18 cellular contexts compared by ENCODE assay signal in the genomic region with DNA sequence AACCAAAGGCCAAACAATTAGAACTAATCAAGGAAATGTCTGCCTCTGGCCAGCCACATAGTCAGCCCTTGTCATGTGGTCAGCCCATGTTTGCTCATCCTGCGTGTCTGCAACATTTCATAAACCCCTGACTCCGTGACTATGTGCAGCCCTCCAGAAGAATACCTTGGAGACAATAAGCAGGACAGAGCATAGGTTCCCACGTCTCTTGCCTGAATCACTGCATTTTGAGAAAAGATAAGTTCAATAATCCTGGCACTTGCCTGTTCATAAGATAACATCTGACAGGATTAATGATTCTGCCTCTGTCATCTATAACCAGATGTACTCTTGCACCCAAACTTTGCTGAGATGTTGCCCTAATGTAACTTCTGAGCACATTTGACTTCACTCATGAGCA.
DNase-seq lines count a peak whose midpoint lies in the region; ATAC-seq, FAIRE-seq and TF ChIP-seq lines count a peak whose summit lies in the region.
"Had no signal": no experiment of that assay in that cellular context is flagged by ENCODE, and none has a peak within 500 bp of the region (broad histone marks: within the 10 kb centered on the region; RNA-seq: fewer than 3 reads in every experiment).

No MANE protein-coding gene starts in this region.

- H3K4me2 ChIP-seq in mammary epithelial cell (ENCODE audit: insufficient read depth, low read depth, low read length) (no peak overlapping the region), K562 (ENCODE audit: insufficient read depth, low read length) (no peak overlapping the region), smooth muscle cell (no peak overlapping the region)

- 48% methylated on average over 3 of the region's 3 CpGs for WGBS in mammary epithelial cell (ENCODE audit: low coverage, missing lambda C conversion rate)
- 0% methylated on average over 3 of the region's 3 CpGs for WGBS in K562 (ENCODE audit: insufficient coverage, low coverage, missing lambda C conversion rate)
- WGBS in smooth muscle cell (ENCODE audit: low lambda C conversion rate), result 25% methylated on average over 3 of the region's 3 CpGs

- H3F3A ChIP-seq in smooth muscle cell (ENCODE audit: low read depth), result peaks cover 6% of the 10 kb centered on the region

- H3K27me3 ChIP-seq in mammary epithelial cell (ENCODE audit: insufficient read depth, low read length) (no peaks in the 10 kb centered on the region), K562 (ENCODE audit: control insufficient read depth in 2 of 2, insufficient read depth in 2 of 2, low read length in 2 of 2) (peaks cover 0 to 4% of the 10 kb centered on the region in 2 experiments; a peak in 1 of 5 replicates), smooth muscle cell (ENCODE audit: low read depth) (no peaks in the 10 kb centered on the region)

- no peak overlapping the region for H3K4me3 Mint-ChIP-seq in MCF 10A (ENCODE audit: unreplicated experiment)
- H3K4me3 Mint-ChIP-seq: B cell; CD4-positive, CD25-positive, alpha-beta regulatory T cell; CD8-positive, alpha-beta memory T cell had no signal

- H3K27ac Mint-ChIP-seq in MCF 10A (ENCODE audit: low read depth, unreplicated experiment), result no peak overlapping the region
- H3K27ac Mint-ChIP-seq: B cell; CD4-positive, CD25-positive, alpha-beta regulatory T cell had no signal

- intact Hi-C loops in mammary epithelial cell (cut with micrococcal nuclease) (no loop called here), MCF 10A (cut with micrococcal nuclease) (no loop called here), K562 (cut with micrococcal nuclease) (no loop called here)

- CTCF ChIA-PET in mammary epithelial cell (lab: Charles Lee; ENCODE audit: low non-redundant PET) (no interaction called here), MCF 10A (lab: Yijun Ruan, JAX) (interaction anchor here (0.6 kb wide), 1 partner anchor 420 kb away, joined by 4 read pairs; no protein-coding TSS in a partner anchor), K562 (lab: Yijun Ruan, JAX; ENCODE audit: low intra/inter-chr PET ratio) (no interaction called here)

- H3K79me2 ChIP-seq in mammary epithelial cell (ENCODE audit: insufficient read depth, low read length) (no peaks in the 10 kb centered on the region), K562 (ENCODE audit: control insufficient read depth, insufficient read depth, low read length) (no peaks in the 10 kb centered on the region), smooth muscle cell (ENCODE audit: low read depth) (no peaks in the 10 kb centered on the region)

- H3K9ac ChIP-seq in mammary epithelial cell (ENCODE audit: insufficient read depth, low read length), result no peak overlapping the region
- H3K9ac ChIP-seq in K562 (ENCODE audit: insufficient read depth in 1 of 2, low read depth in 2 of 2, low read length in 2 of 2), result no peak overlapping the region
- H3K9ac ChIP-seq in smooth muscle cell (ENCODE audit: low read depth), result no peak overlapping the region

- H3K36me3 Mint-ChIP-seq in MCF 10A (ENCODE audit: insufficient read depth, unreplicated experiment), result no peaks in the 10 kb centered on the region
- H3K36me3 Mint-ChIP-seq: CD4-positive, CD25-positive, alpha-beta regulatory T cell; CD8-positive, alpha-beta memory T cell had no signal

- H3K4me3 ChIP-seq in mammary epithelial cell (replicated peaks in 1 of 3; ENCODE audit: insufficient read depth in 1 of 3, low read depth in 2 of 3, low read length in 3 of 3) (no peak overlapping the region), K562 (no peak overlapping the region), smooth muscle cell (no peak overlapping the region)
- H3K4me3 ChIP-seq: HAP-1 had no signal

- H3K9me3 Mint-ChIP-seq in MCF 10A (ENCODE audit: unreplicated experiment), result no peaks in the 10 kb centered on the region
- H3K9me3 Mint-ChIP-seq: CD8-positive, alpha-beta memory T cell had no signal

- no peak for TF ChIP-seq EP300 in K562 (IDR thresholded peaks at IDR 0.05; ENCODE audit: low read length)

- H3K36me3 ChIP-seq in mammary epithelial cell (ENCODE audit: insufficient read depth, low read length), result no peaks in the 10 kb centered on the region
- H3K36me3 ChIP-seq in K562 (ENCODE audit: control insufficient read depth, insufficient read depth, low read length), result no peaks in the 10 kb centered on the region
- H3K36me3 ChIP-seq in smooth muscle cell (ENCODE audit: low read depth), result no peaks in the 10 kb centered on the region
- H3K36me3 ChIP-seq: HAP-1 had no signal

- DNase-seq in mammary epithelial cell, result no peak
- no peak for DNase-seq in MCF 10A (ENCODE audit: unreplicated experiment)
- peak; percentile 90 for DNase-seq in SK-N-DZ (ENCODE audit: low spot score)
- no peak for DNase-seq in K562 (ENCODE audit: extremely low read depth in 1 of 4, low spot score in 3 of 4)
- DNase-seq in smooth muscle cell (lab: John Stamatoyannopoulos, UW; ENCODE audit: unreplicated experiment), result no peak
- no peak for DNase-seq in GM19239 (ENCODE audit: insufficient read length, low spot score)
- DNase-seq: C1 segment of cervical spinal cord; CD4-positive, CD25-positive, alpha-beta regulatory T cell; CD8-positive, alpha-beta memory T cell; COR-L47; DMS 273 treated with DMSO at 0.1 percent for 48 hours; DMS53 had no signal

- H3K27ac ChIP-seq in mammary epithelial cell (ENCODE audit: insufficient read depth, low read depth, low read length), result no peak overlapping the region
- H3K27ac ChIP-seq in K562 (ENCODE audit: extremely low read depth, low read depth, low read length), result no peak overlapping the region
- no peak overlapping the region for H3K27ac ChIP-seq in smooth muscle cell (ENCODE audit: low read depth)

- POLR2A ChIA-PET in MCF 10A (lab: Yijun Ruan, JAX) (no interaction called here), K562 (lab: Yijun Ruan, JAX) (no interaction called here)

- TF ChIP-seq CTCF in mammary epithelial cell (conservative IDR thresholded peaks at IDR 0.05 in 1 of 2, IDR thresholded peaks at IDR 0.05 in 1 of 2; ENCODE audit: extremely low read depth in 1 of 2, insufficient read depth in 1 of 2, low read depth in 1 of 2, low read length in 2 of 2) (no peak), MCF 10A (IDR thresholded peaks at IDR 0.05; ENCODE audit: unreplicated experiment) (no peak), K562 (IDR thresholded peaks at IDR 0.05 in 2 of 3, conservative IDR thresholded peaks at IDR 0.05 in 1 of 3; ENCODE audit: insufficient read depth in 2 of 3, low read depth in 1 of 3, low read length in 3 of 3) (no peak), smooth muscle cell (IDR thresholded peaks at IDR 0.05; ENCODE audit: borderline replicate concordance, insufficient read depth, poor library complexity, severe bottlenecking) (no peak)

- BruUV-seq in mammary epithelial cell (replicated peaks; lab: Mats Ljungman, UMichigan) (no TSS peak), MCF 10A (replicated peaks; lab: Mats Ljungman, UMichigan) (no TSS peak), K562 (replicated peaks; lab: Mats Ljungman, UMichigan) (no TSS peak)

- H2AFZ ChIP-seq in mammary epithelial cell (ENCODE audit: low read depth, low read length) (peak overlapping the region; percentile 33), K562 (ENCODE audit: low read depth, low read length) (no peak overlapping the region), smooth muscle cell (ENCODE audit: low read depth) (peak overlapping the region; percentile 49)

- H3K9me1 ChIP-seq in K562 (ENCODE audit: control insufficient read depth, insufficient read depth, low read length), result no peaks in the 10 kb centered on the region

- H3K4me1 ChIP-seq in mammary epithelial cell (ENCODE audit: insufficient read depth, low read length) (no peaks in the 10 kb centered on the region), K562 (replicated peaks in 1 of 2; ENCODE audit: control insufficient read depth in 2 of 2, insufficient read depth in 2 of 2, low read length in 2 of 2) (no peaks in the 10 kb centered on the region), smooth muscle cell (ENCODE audit: low read depth) (no peaks in the 10 kb centered on the region)

- no peaks in the 10 kb centered on the region for H3K9me3 ChIP-seq in mammary epithelial cell (replicated peaks; ENCODE audit: insufficient read depth, low read length)
- no peaks in the 10 kb centered on the region for H3K9me3 ChIP-seq in K562 (replicated peaks; ENCODE audit: control insufficient read depth, insufficient read depth, low read depth, low read length)
- H3K9me3 ChIP-seq in smooth muscle cell (replicated peaks; ENCODE audit: low read depth), result no peaks in the 10 kb centered on the region
- H3K9me3 ChIP-seq: HAP-1 had no signal

- in situ Hi-C loops in mammary epithelial cell (cut with MboI; ENCODE audit: low sequenced_read_pairs in 2 of 2), result loop anchor here in 1 of 2 donors (25.0 kb wide), 1 partner anchor 583 kb away; no protein-coding TSS in a partner anchor
- in situ Hi-C loops in K562 (cut with MboI), result no loop called here

- H4K20me1 ChIP-seq in mammary epithelial cell (ENCODE audit: insufficient read depth, low read length), result no peaks in the 10 kb centered on the region
- H4K20me1 ChIP-seq in K562 (replicated peaks; ENCODE audit: control insufficient read depth, insufficient read depth, low read length), result no peaks in the 10 kb centered on the region
- H4K20me1 ChIP-seq in smooth muscle cell (ENCODE audit: low read depth), result no peaks in the 10 kb centered on the region

- TF ChIP-seq RAD21 in K562 (CRISPR knock-in tag; conservative IDR thresholded peaks at IDR 0.05 in 1 of 2, IDR thresholded peaks at IDR 0.05 in 1 of 2), result no peak

- no peaks in the 10 kb centered on the region for H3K27me3 Mint-ChIP-seq in MCF 10A (ENCODE audit: insufficient read depth, unreplicated experiment)
- H3K27me3 Mint-ChIP-seq: B cell; CD4-positive, CD25-positive, alpha-beta regulatory T cell had no signal

- TF ChIP-seq POLR2A in K562 (conservative IDR thresholded peaks at IDR 0.05), result no peak

- FAIRE-seq in K562 (lab: Jason Lieb, UNC), result no peak
- FAIRE-seq in GM19239 (lab: Jason Lieb, UNC), result no peak
- FAIRE-seq: G401.6, GM12892, GM18507 had no signal

- ATAC-seq in K562, result no peak
- no peak for ATAC-seq in GM21360 (IDR thresholded peaks at IDR 0.05; ENCODE audit: unreplicated experiment)

- H3K4me1 Mint-ChIP-seq in MCF 10A (ENCODE audit: insufficient read depth, unreplicated experiment), result no peaks in the 10 kb centered on the region
- H3K4me1 Mint-ChIP-seq: B cell; CD4-positive, CD25-positive, alpha-beta regulatory T cell; CD8-positive, alpha-beta memory T cell had no signal

- dilution Hi-C loops in mammary epithelial cell (cut with HindIII; ENCODE audit: low sequenced_read_pairs), result no loop called here

TF ChIP-seq in K562, 482 proteins besides CTCF, POLR2A, EP300 and RAD21:
- TF ChIP-seq MEIS2 (IDR thresholded peaks at IDR 0.05; ENCODE audit: partially characterized antibody), result peak; percentile 22
- TF ChIP-seq OTX1 (CRISPR knock-in tag; IDR thresholded peaks at IDR 0.05), result no peak
